1 cellular context compared by ENCODE assay signal in the genomic region with DNA sequence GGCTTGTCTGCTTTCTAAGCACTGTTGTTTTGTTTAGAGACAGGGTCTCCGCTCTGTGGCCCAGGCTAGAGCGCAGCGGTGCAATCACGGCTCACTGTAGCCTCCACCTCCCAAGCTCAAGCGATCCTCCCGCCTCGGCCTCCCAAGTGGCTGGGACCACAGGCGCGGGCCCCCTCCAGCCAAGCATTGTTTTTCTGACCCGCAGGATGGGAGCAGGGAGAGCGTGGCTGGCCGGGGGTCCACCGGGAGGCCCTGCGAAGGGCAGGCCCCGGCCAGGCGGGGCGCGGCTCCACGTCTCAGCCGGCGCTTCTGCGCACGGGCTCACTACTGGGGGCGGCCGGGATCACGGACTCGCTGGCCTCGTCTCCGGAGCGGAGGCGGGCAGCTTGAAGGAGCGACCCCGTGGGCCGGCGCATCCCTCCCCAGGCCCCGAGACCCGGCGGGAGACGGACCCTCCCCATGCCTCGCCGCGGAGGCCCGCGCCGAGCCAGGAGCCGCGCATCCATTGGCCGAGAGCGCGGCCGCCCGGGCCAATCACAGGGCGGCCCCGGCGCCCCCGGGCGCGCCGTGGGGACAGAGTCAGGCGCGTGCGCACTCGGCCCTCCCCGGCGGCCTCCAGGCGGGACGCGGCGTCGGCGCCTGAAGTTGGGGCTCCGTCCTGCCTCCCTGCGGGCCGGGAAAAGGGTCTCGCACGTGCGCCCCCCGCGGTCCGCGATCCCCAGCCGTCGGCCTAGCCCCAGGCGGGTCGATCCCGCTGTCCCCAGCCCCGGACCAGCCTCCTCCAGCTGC.
TF ChIP-seq lines count a peak whose summit lies in the region.

No MANE protein-coding gene starts in this region.

TF ChIP-seq in HepG2, 621 proteins besides CTCF, POLR2A, EP300 and RAD21 (continued from another document and continues in another):
- TF ChIP-seq, protein P1, sequence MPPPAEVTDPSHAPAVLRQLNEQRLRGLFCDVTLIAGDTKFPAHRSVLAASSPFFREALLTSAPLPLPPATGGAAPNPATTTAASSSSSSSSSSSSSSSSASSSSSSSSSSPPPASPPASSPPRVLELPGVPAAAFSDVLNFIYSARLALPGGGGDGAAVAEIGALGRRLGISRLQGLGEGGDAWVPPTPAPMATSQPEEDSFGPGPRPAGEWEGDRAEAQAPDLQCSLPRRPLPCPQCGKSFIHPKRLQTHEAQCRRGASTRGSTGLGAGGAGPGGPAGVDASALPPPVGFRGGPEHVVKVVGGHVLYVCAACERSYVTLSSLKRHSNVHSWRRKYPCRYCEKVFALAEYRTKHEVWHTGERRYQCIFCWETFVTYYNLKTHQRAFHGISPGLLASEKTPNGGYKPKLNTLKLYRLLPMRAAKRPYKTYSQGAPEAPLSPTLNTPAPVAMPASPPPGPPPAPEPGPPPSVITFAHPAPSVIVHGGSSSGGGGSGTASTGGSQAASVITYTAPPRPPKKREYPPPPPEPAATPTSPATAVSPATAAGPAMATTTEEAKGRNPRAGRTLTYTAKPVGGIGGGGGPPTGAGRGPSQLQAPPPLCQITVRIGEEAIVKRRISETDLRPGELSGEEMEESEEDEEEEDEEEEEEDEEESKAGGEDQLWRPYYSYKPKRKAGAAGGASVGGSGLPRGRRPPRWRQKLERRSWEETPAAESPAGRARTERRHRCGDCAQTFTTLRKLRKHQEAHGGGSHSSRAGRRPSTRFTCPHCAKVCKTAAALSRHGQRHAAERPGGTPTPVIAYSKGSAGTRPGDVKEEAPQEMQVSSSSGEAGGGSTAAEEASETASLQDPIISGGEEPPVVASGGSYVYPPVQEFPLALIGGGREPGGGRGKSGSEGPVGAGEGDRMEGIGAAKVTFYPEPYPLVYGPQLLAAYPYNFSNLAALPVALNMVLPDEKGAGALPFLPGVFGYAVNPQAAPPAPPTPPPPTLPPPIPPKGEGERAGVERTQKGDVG (CRISPR knock-in tag; IDR thresholded peaks at IDR 0.05; ENCODE audit: borderline replicate concordance): no peak
- TF ChIP-seq ZNF549 (CRISPR knock-in tag; IDR thresholded peaks at IDR 0.05) (peak; percentile 53; the same call in 1 of the 2 replicates), ZNF430 (CRISPR knock-in tag; IDR thresholded peaks at IDR 0.05) (no peak), CENPX (CRISPR knock-in tag; IDR thresholded peaks at IDR 0.05) (no peak), ZFP41 (CRISPR knock-in tag; IDR thresholded peaks at IDR 0.05; ENCODE audit: borderline replicate concordance) (no peak), HES4 (CRISPR knock-in tag; IDR thresholded peaks at IDR 0.05; ENCODE audit: borderline replicate concordance) (peak; percentile 48), HNF4A (CRISPR knock-in tag; IDR thresholded peaks at IDR 0.05) (no peak), ELF3 (CRISPR knock-in tag; IDR thresholded peaks at IDR 0.05) (no peak), PPARG (CRISPR knock-in tag; conservative IDR thresholded peaks at IDR 0.05) (0 out of 2 replicates have a peak, but pooled peaks have one; percentile 7), THYN1 (CRISPR knock-in tag; IDR thresholded peaks at IDR 0.05; ENCODE audit: borderline replicate concordance, low read depth) (no peak), ZNF207 (IDR thresholded peaks at IDR 0.05; ENCODE audit: borderline replicate concordance) (no peak), ZNF234 (CRISPR knock-in tag; conservative IDR thresholded peaks at IDR 0.05) (no peak), ZNF749 (CRISPR knock-in tag; IDR thresholded peaks at IDR 0.05; ENCODE audit: borderline replicate concordance) (peak; percentile 78; the same call in 1 of the 2 replicates), TP53 (CRISPR knock-in tag; conservative IDR thresholded peaks at IDR 0.05) (no peak), ZNF619 (CRISPR knock-in tag; IDR thresholded peaks at IDR 0.05) (no peak), POGZ (CRISPR knock-in tag; IDR thresholded peaks at IDR 0.05) (no peak), POLR2G (IDR thresholded peaks at IDR 0.05; ENCODE audit: low read depth, low read length) (peak; percentile 91), MBNL3 (CRISPR knock-in tag; conservative IDR thresholded peaks at IDR 0.05) (no peak), TAF1 (CRISPR knock-in tag; IDR thresholded peaks at IDR 0.05) (peak; percentile 64), U2AF1 (optimal IDR thresholded peaks at IDR 0.05; ENCODE audit: low read depth, low read length) (no peak), PLRG1 (conservative IDR thresholded peaks at IDR 0.05) (no peak)
- TF ChIP-seq, protein P2, sequence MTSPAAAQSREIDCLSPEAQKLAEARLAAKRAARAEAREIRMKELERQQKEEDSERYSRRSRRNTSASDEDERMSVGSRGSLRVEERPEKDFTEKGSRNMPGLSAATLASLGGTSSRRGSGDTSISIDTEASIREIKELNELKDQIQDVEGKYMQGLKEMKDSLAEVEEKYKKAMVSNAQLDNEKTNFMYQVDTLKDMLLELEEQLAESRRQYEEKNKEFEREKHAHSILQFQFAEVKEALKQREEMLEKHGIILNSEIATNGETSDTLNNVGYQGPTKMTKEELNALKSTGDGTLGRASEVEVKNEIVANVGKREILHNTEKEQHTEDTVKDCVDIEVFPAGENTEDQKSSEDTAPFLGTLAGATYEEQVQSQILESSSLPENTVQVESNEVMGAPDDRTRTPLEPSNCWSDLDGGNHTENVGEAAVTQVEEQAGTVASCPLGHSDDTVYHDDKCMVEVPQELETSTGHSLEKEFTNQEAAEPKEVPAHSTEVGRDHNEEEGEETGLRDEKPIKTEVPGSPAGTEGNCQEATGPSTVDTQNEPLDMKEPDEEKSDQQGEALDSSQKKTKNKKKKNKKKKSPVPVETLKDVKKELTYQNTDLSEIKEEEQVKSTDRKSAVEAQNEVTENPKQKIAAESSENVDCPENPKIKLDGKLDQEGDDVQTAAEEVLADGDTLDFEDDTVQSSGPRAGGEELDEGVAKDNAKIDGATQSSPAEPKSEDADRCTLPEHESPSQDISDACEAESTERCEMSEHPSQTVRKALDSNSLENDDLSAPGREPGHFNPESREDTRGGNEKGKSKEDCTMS (CRISPR knock-in tag; conservative IDR thresholded peaks at IDR 0.05): no peak
- TF ChIP-seq, protein P3, sequence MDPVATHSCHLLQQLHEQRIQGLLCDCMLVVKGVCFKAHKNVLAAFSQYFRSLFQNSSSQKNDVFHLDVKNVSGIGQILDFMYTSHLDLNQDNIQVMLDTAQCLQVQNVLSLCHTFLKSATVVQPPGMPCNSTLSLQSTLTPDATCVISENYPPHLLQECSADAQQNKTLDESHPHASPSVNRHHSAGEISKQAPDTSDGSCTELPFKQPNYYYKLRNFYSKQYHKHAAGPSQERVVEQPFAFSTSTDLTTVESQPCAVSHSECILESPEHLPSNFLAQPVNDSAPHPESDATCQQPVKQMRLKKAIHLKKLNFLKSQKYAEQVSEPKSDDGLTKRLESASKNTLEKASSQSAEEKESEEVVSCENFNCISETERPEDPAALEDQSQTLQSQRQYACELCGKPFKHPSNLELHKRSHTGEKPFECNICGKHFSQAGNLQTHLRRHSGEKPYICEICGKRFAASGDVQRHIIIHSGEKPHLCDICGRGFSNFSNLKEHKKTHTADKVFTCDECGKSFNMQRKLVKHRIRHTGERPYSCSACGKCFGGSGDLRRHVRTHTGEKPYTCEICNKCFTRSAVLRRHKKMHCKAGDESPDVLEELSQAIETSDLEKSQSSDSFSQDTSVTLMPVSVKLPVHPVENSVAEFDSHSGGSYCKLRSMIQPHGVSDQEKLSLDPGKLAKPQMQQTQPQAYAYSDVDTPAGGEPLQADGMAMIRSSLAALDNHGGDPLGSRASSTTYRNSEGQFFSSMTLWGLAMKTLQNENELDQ (CRISPR knock-in tag; IDR thresholded peaks at IDR 0.05; ENCODE audit: borderline replicate concordance): no peak
- TF ChIP-seq, protein P4, sequence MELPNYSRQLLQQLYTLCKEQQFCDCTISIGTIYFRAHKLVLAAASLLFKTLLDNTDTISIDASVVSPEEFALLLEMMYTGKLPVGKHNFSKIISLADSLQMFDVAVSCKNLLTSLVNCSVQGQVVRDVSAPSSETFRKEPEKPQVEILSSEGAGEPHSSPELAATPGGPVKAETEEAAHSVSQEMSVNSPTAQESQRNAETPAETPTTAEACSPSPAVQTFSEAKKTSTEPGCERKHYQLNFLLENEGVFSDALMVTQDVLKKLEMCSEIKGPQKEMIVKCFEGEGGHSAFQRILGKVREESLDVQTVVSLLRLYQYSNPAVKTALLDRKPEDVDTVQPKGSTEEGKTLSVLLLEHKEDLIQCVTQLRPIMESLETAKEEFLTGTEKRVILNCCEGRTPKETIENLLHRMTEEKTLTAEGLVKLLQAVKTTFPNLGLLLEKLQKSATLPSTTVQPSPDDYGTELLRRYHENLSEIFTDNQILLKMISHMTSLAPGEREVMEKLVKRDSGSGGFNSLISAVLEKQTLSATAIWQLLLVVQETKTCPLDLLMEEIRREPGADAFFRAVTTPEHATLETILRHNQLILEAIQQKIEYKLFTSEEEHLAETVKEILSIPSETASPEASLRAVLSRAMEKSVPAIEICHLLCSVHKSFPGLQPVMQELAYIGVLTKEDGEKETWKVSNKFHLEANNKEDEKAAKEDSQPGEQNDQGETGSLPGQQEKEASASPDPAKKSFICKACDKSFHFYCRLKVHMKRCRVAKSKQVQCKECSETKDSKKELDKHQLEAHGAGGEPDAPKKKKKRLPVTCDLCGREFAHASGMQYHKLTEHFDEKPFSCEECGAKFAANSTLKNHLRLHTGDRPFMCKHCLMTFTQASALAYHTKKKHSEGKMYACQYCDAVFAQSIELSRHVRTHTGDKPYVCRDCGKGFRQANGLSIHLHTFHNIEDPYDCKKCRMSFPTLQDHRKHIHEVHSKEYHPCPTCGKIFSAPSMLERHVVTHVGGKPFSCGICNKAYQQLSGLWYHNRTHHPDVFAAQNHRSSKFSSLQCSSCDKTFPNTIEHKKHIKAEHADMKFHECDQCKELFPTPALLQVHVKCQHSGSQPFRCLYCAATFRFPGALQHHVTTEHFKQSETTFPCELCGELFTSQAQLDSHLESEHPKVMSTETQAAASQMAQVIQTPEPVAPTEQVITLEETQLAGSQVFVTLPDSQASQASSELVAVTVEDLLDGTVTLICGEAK (IDR thresholded peaks at IDR 0.05): no peak
- TF ChIP-seq, protein P4 (CRISPR knock-in tag; IDR thresholded peaks at IDR 0.05): peak; percentile 54; the same call in 1 of the 2 replicates
- TF ChIP-seq, protein P5, sequence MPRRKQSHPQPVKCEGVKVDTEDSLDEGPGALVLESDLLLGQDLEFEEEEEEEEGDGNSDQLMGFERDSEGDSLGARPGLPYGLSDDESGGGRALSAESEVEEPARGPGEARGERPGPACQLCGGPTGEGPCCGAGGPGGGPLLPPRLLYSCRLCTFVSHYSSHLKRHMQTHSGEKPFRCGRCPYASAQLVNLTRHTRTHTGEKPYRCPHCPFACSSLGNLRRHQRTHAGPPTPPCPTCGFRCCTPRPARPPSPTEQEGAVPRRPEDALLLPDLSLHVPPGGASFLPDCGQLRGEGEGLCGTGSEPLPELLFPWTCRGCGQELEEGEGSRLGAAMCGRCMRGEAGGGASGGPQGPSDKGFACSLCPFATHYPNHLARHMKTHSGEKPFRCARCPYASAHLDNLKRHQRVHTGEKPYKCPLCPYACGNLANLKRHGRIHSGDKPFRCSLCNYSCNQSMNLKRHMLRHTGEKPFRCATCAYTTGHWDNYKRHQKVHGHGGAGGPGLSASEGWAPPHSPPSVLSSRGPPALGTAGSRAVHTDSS (CRISPR knock-in tag; conservative IDR thresholded peaks at IDR 0.05): no peak
- TF ChIP-seq, protein P6, sequence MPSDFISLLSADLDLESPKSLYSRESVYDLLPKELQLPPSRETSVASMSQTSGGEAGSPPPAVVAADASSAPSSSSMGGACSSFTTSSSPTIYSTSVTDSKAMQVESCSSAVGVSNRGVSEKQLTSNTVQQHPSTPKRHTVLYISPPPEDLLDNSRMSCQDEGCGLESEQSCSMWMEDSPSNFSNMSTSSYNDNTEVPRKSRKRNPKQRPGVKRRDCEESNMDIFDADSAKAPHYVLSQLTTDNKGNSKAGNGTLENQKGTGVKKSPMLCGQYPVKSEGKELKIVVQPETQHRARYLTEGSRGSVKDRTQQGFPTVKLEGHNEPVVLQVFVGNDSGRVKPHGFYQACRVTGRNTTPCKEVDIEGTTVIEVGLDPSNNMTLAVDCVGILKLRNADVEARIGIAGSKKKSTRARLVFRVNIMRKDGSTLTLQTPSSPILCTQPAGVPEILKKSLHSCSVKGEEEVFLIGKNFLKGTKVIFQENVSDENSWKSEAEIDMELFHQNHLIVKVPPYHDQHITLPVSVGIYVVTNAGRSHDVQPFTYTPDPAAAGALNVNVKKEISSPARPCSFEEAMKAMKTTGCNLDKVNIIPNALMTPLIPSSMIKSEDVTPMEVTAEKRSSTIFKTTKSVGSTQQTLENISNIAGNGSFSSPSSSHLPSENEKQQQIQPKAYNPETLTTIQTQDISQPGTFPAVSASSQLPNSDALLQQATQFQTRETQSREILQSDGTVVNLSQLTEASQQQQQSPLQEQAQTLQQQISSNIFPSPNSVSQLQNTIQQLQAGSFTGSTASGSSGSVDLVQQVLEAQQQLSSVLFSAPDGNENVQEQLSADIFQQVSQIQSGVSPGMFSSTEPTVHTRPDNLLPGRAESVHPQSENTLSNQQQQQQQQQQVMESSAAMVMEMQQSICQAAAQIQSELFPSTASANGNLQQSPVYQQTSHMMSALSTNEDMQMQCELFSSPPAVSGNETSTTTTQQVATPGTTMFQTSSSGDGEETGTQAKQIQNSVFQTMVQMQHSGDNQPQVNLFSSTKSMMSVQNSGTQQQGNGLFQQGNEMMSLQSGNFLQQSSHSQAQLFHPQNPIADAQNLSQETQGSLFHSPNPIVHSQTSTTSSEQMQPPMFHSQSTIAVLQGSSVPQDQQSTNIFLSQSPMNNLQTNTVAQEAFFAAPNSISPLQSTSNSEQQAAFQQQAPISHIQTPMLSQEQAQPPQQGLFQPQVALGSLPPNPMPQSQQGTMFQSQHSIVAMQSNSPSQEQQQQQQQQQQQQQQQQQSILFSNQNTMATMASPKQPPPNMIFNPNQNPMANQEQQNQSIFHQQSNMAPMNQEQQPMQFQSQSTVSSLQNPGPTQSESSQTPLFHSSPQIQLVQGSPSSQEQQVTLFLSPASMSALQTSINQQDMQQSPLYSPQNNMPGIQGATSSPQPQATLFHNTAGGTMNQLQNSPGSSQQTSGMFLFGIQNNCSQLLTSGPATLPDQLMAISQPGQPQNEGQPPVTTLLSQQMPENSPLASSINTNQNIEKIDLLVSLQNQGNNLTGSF (CRISPR knock-in tag; IDR thresholded peaks at IDR 0.05): peak; percentile 88; the same call in 1 of the 2 replicates
